Comparison of ENCODE assay signal across 26 cellular contexts in genomic region chr1:61448017-61448383, GRCh38.
DNase-seq lines count a peak whose midpoint lies in the region; ATAC-seq and TF ChIP-seq lines count a peak whose summit lies in the region.
"Had no signal": no experiment of that assay in that cellular context is flagged by ENCODE, and none has a peak within 500 bp of the region (broad histone marks: within the 10 kb centered on the region; RNA-seq: fewer than 3 reads in every experiment).

No MANE protein-coding gene starts in this region.

- TF ChIP-seq POLR2A in gastroesophageal sphincter (IDR thresholded peaks at IDR 0.05): no peak

- H3K9me3 ChIP-seq in ascending aorta (no peaks in the 10 kb centered on the region), gastroesophageal sphincter (no peaks in the 10 kb centered on the region), muscle layer of duodenum (ENCODE audit: control insufficient read depth in 1 of 2, low read length in 2 of 2) (no peaks in the 10 kb centered on the region), thoracic aorta (no peaks in the 10 kb centered on the region)
- H3K9me3 ChIP-seq: body of pancreas, spleen had no signal

- H3K27ac ChIP-seq in ascending aorta: peak overlapping the region; percentile 83 to 92
- peak overlapping the region; percentile 5 to 78 (median 68) for H3K27ac ChIP-seq in gastroesophageal sphincter
- peak overlapping the region; percentile 4 for H3K27ac ChIP-seq in muscle layer of duodenum (ENCODE audit: low read length)
- H3K27ac ChIP-seq in thoracic aorta: peak overlapping the region; percentile 93 to 95
- H3K27ac ChIP-seq: GM23248, spleen had no signal

- H3K9me3 Mint-ChIP-seq in activated naive CD8-positive, alpha-beta T cell treated with anti-CD3 and anti-CD28 coated beads, Interleukin-2, amount 50 U/mL, for 24 hours: no peaks in the 10 kb centered on the region
- H3K9me3 Mint-ChIP-seq: activated CD4-positive, alpha-beta T cell treated with anti-CD3 and anti-CD28 coated beads, Interleukin-2, amount 10 ng/mL, durations not matched to agents 7 days and 5 days; activated T-cell treated with anti-CD3 and anti-CD28 coated beads, Interleukin-2, amount 50 U/mL, for 24 hours; CD8-positive, alpha-beta T cell; naive B cell had no signal

- H3K36me3 Mint-ChIP-seq in activated naive CD8-positive, alpha-beta T cell treated with anti-CD3 and anti-CD28 coated beads, Interleukin-2, amount 50 U/mL, for 24 hours (ENCODE audit: low read depth): no peaks in the 10 kb centered on the region
- H3K36me3 Mint-ChIP-seq: CD8-positive, alpha-beta T cell; naive B cell had no signal

- H3K27me3 ChIP-seq in ascending aorta (no peaks in the 10 kb centered on the region), gastroesophageal sphincter (no peaks in the 10 kb centered on the region), muscle layer of duodenum (ENCODE audit: low read depth, low read length) (no peaks in the 10 kb centered on the region), thoracic aorta (replicated peaks; ENCODE audit: insufficient read depth) (no peaks in the 10 kb centered on the region)
- H3K27me3 ChIP-seq: body of pancreas, spleen had no signal

- no peak overlapping the region for H3K27ac Mint-ChIP-seq in activated naive CD8-positive, alpha-beta T cell treated with anti-CD3 and anti-CD28 coated beads, Interleukin-2, amount 50 U/mL, for 24 hours
- H3K27ac Mint-ChIP-seq: activated CD4-positive, alpha-beta T cell treated with anti-CD3 and anti-CD28 coated beads, Interleukin-2, amount 10 ng/mL, durations not matched to agents 7 days and 5 days; activated T-cell treated with anti-CD3 and anti-CD28 coated beads, Interleukin-2, amount 50 U/mL, for 24 hours; B cell; CD8-positive, alpha-beta T cell had no signal

- intact Hi-C loops in ascending aorta (cut with DNase I): loop anchor here (2.0 to 5.0 kb wide), 2 partner anchors 359 to 404 kb away; no protein-coding TSS in a partner anchor

- no peak for TF ChIP-seq EP300 in gastroesophageal sphincter (IDR thresholded peaks at IDR 0.05)

- no peak overlapping the region for H3K4me3 Mint-ChIP-seq in activated naive CD8-positive, alpha-beta T cell treated with anti-CD3 and anti-CD28 coated beads, Interleukin-2, amount 50 U/mL, for 24 hours
- H3K4me3 Mint-ChIP-seq: activated CD4-positive, alpha-beta T cell treated with anti-CD3 and anti-CD28 coated beads, Interleukin-2, amount 10 ng/mL, durations not matched to agents 7 days and 5 days; activated T-cell treated with anti-CD3 and anti-CD28 coated beads, Interleukin-2, amount 50 U/mL, for 24 hours; B cell; CD8-positive, alpha-beta T cell had no signal

- ATAC-seq in gastroesophageal sphincter (no peak), thoracic aorta (ENCODE audit: insufficient number of reproducible peaks, low FRiP score, low read depth) (no peak)
- no peak for ATAC-seq in activated naive CD8-positive, alpha-beta T cell treated with anti-CD3 and anti-CD28 coated beads, Interleukin-2, amount 50 U/mL, for 24 hours
- ATAC-seq: CD8-positive, alpha-beta T cell; K562; left colon had no signal

- DNase-seq in ascending aorta (ENCODE audit: low spot score in 2 of 2): no peak
- no peak for DNase-seq in thoracic aorta (ENCODE audit: low spot score)
- DNase-seq in NCI-H2196 (lab: John Stamatoyannopoulos, UW; ENCODE audit: unreplicated experiment): no peak
- no peak for DNase-seq in SHP77 (lab: John Stamatoyannopoulos, UW)
- DNase-seq in activated CD4-positive, alpha-beta T cell treated with anti-CD3 and anti-CD28 coated beads for 48 hours: no peak
- DNase-seq in activated naive CD8-positive, alpha-beta T cell treated with anti-CD3 and anti-CD28 coated beads, Interleukin-2, amount 50 U/mL, for 24 hours: no peak
- DNase-seq: activated CD4-positive, alpha-beta T cell treated with anti-CD3 and anti-CD28 coated beads, Interleukin-2, amount 10 ng/mL, durations not matched to agents 7 days and 5 days; activated gamma-delta T cell treated with Interleukin-2 at 50 U/mL for 16 hours; activated T-cell treated with anti-CD3 and anti-CD28 coated beads, Interleukin-2, amount 50 U/mL, for 24 hours; body of pancreas; CD8-positive, alpha-beta T cell; foreskin fibroblast; GM23248; left colon; mesendoderm; naive B cell; NCI-H146; NCI-H2107; SHP77 treated with DMSO at 0.1 percent for 48 hours; spleen; SW 1271; T-helper 9 cell had no signal

- H3K36me3 ChIP-seq in ascending aorta (no peaks in the 10 kb centered on the region), gastroesophageal sphincter (no peaks in the 10 kb centered on the region), muscle layer of duodenum (ENCODE audit: control insufficient read depth in 1 of 2, insufficient read depth in 2 of 2, low read length in 2 of 2) (peaks cover 0 to 3% of the 10 kb centered on the region in 2 donors), thoracic aorta (no peaks in the 10 kb centered on the region)
- H3K36me3 ChIP-seq: spleen had no signal

- WGBS in gastroesophageal sphincter (ENCODE audit: low coverage in 1 of 2), 2 donors: 77 to 78% methylated on average over 5 of the region's 5 CpGs

- peaks cover 25 to 60% of the 10 kb centered on the region in 2 donors for H3K4me1 ChIP-seq in ascending aorta
- peaks cover 14 to 98% (median 43%) of the 10 kb centered on the region in 3 donors for H3K4me1 ChIP-seq in gastroesophageal sphincter
- peaks cover 39 to 47% of the 10 kb centered on the region in 2 donors for H3K4me1 ChIP-seq in muscle layer of duodenum (ENCODE audit: control insufficient read depth in 1 of 2, insufficient read depth in 2 of 2, low read length in 2 of 2)
- peaks cover 43 to 91% of the 10 kb centered on the region in 2 donors for H3K4me1 ChIP-seq in thoracic aorta (ENCODE audit: control insufficient read depth in 1 of 2, low read depth in 2 of 2)

- H3K4me1 Mint-ChIP-seq in activated naive CD8-positive, alpha-beta T cell treated with anti-CD3 and anti-CD28 coated beads, Interleukin-2, amount 50 U/mL, for 24 hours: peaks cover 6% of the 10 kb centered on the region

- H3K4me3 ChIP-seq in ascending aorta: no peak overlapping the region
- no peak overlapping the region for H3K4me3 ChIP-seq in gastroesophageal sphincter
- no peak overlapping the region for H3K4me3 ChIP-seq in muscle layer of duodenum (ENCODE audit: low read depth in 1 of 2, low read length in 2 of 2)
- H3K4me3 ChIP-seq in thoracic aorta: no peak overlapping the region
- H3K4me3 ChIP-seq: body of pancreas, GM23248, K562, spleen had no signal

- no peaks in the 10 kb centered on the region for H3K27me3 Mint-ChIP-seq in activated naive CD8-positive, alpha-beta T cell treated with anti-CD3 and anti-CD28 coated beads, Interleukin-2, amount 50 U/mL, for 24 hours
- H3K27me3 Mint-ChIP-seq: activated T-cell treated with anti-CD3 and anti-CD28 coated beads, Interleukin-2, amount 50 U/mL, for 24 hours had no signal

- TF ChIP-seq CTCF in ascending aorta (IDR thresholded peaks at IDR 0.05): no peak
- no peak for TF ChIP-seq CTCF in gastroesophageal sphincter (IDR thresholded peaks at IDR 0.05)
- TF ChIP-seq CTCF in thoracic aorta (IDR thresholded peaks at IDR 0.05): no peak

Comparison
In these comparisons a context has a peak if more than half of its experiments do, and no peak if none do; other contexts are left out.
1. H3K27ac ChIP-seq: peak in every context shown above with its lines; median percentile 94 in thoracic aorta; 88 in ascending aorta; 68 in gastroesophageal sphincter; 4 in muscle layer of duodenum.